12 cellular contexts compared by ENCODE assay signal in the genomic region with DNA sequence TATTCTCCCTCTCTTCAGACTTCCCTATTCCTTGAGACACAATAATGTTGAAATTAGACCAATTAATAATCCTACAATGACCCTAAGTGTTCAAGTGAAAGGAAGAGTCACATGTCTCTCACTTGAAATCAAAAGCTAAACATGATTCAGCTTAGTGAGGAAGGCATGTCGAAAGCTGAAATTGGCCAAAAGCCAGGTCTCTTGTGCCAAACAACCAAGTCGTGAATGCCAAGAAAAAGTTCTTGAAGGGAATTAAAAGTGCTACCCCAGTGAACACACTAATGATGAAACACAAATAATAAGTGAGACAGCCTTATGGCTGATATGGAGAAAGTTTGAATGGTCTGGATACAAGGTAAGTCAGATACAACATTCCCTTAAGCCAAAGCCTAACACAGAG.
DNase-seq lines count a peak whose midpoint lies in the region; ATAC-seq, FAIRE-seq and TF ChIP-seq lines count a peak whose summit lies in the region.
"Had no signal": no experiment of that assay in that cellular context is flagged by ENCODE, and none has a peak within 500 bp of the region (broad histone marks: within the 10 kb centered on the region; RNA-seq: fewer than 3 reads in every experiment).

No MANE protein-coding gene starts in this region.

- CTCF ChIA-PET in SK-N-SH (lab: Yijun Ruan, JAX) (interaction anchor here (0.8 to 1.3 kb wide), 3 partner anchors 14 to 42 kb away, joined by 3 to 4 read pairs (median 3); no protein-coding TSS in a partner anchor), endothelial cell of umbilical vein (lab: Charles Lee) (interaction anchor here (1.0 to 1.9 kb wide), 5 partner anchors 23 to 122 kb away, joined by 3 to 10 read pairs (median 6); no protein-coding TSS in a partner anchor), Caco-2 (lab: Charles Lee) (no interaction called here)

- dilution Hi-C loops in endothelial cell of umbilical vein (cut with MboI; ENCODE audit: extremely low pct_ligation_motif_present, low sequenced_read_pairs) = no loop called here

- no peak for TF ChIP-seq EP300 in SK-N-SH (IDR thresholded peaks at IDR 0.05; ENCODE audit: borderline replicate concordance in 1 of 2, low read depth in 1 of 2, low read length in 1 of 2)

- no peak for TF ChIP-seq RAD21 in SK-N-SH (IDR thresholded peaks at IDR 0.05; ENCODE audit: low read length)

- 39% methylated on average over 2 of the region's 2 CpGs for WGBS in SK-N-SH (ENCODE audit: low lambda C conversion rate)
- WGBS in lower leg skin, 2 donors = 2 to 3% methylated on average over 2 of the region's 2 CpGs

- H2AFZ ChIP-seq in SK-N-SH (ENCODE audit: low read depth) (no peak overlapping the region), endothelial cell of umbilical vein (ENCODE audit: low read depth, low read length) (no peak overlapping the region)

- H3K27ac ChIP-seq in SK-N-SH (ENCODE audit: low read depth in 2 of 2, low read length in 1 of 2) (no peak overlapping the region), endothelial cell of umbilical vein (ENCODE audit: insufficient read depth, low read depth, low read length) (no peak overlapping the region), vagina (peak overlapping the region; percentile 5)
- H3K27ac ChIP-seq: A549 had no signal

- peaks cover 7% of the 10 kb centered on the region for H3K36me3 Mint-ChIP-seq in Caco-2 (ENCODE audit: insufficient read depth, unreplicated experiment)
- H3K36me3 Mint-ChIP-seq: natural killer cell treated with Interleukin-12 subunit alpha and Interleukin-12 subunit beta and Interleukin-15 and Interleukin-18, amount 100 ng/mL, for 72 hours had no signal

- FAIRE-seq in endothelial cell of umbilical vein (lab: Jason Lieb, UNC) = peak; percentile 69
- FAIRE-seq: A549, H54, TTC549 had no signal

- peaks cover 32% of the 10 kb centered on the region for H3K4me1 Mint-ChIP-seq in Caco-2 (ENCODE audit: low read depth, unreplicated experiment)

- TF ChIP-seq CTCF in SK-N-SH (IDR thresholded peaks at IDR 0.05) = no peak
- no peak for TF ChIP-seq CTCF in endothelial cell of umbilical vein (IDR thresholded peaks at IDR 0.05; ENCODE audit: extremely low read depth in 1 of 2, insufficient read depth in 1 of 2, low read depth in 1 of 2, low read length in 2 of 2)
- TF ChIP-seq CTCF in lower leg skin (IDR thresholded peaks at IDR 0.05) = no peak
- TF ChIP-seq CTCF in vagina (IDR thresholded peaks at IDR 0.05) = no peak
- TF ChIP-seq CTCF in Caco-2 (IDR thresholded peaks at IDR 0.05; ENCODE audit: insufficient read depth in 1 of 2, low read depth in 1 of 2, low read length in 1 of 2, severe bottlenecking in 1 of 2, unreplicated experiment in 1 of 2) = no peak

- BruUV-seq in endothelial cell of umbilical vein (replicated peaks; lab: Mats Ljungman, UMichigan) (no TSS peak), Caco-2 (replicated peaks; lab: Mats Ljungman, UMichigan) (no TSS peak)

- no peaks in the 10 kb centered on the region for H3K27me3 Mint-ChIP-seq in Caco-2 (ENCODE audit: insufficient read depth, unreplicated experiment)

- H3K27ac Mint-ChIP-seq in Caco-2 (ENCODE audit: unreplicated experiment) = no peak overlapping the region
- H3K27ac Mint-ChIP-seq: natural killer cell treated with Interleukin-12 subunit alpha and Interleukin-12 subunit beta and Interleukin-15 and Interleukin-18, amount 100 ng/mL, for 72 hours had no signal

- H3K36me3 ChIP-seq in SK-N-SH (replicated peaks in 1 of 2; ENCODE audit: control insufficient read depth in 1 of 2, insufficient read depth in 2 of 2, low read length in 1 of 2) = peaks cover 40 to 41% of the 10 kb centered on the region in 2 experiments
- H3K36me3 ChIP-seq in endothelial cell of umbilical vein (ENCODE audit: control insufficient read depth in 2 of 2, extremely low read depth in 1 of 2, insufficient read depth in 2 of 2, low read length in 2 of 2) = peaks cover 4 to 7% of the 10 kb centered on the region in 2 experiments
- peaks cover 0 to 11% of the 10 kb centered on the region in 2 donors for H3K36me3 ChIP-seq in vagina
- no peaks in the 10 kb centered on the region for H3K36me3 ChIP-seq in Caco-2 (ENCODE audit: control insufficient read depth, insufficient read depth, low read length)

- H3K9me1 ChIP-seq in endothelial cell of umbilical vein (replicated peaks; ENCODE audit: control insufficient read depth, extremely low read depth, insufficient read depth, low read length) = no peaks in the 10 kb centered on the region

- H3K79me2 ChIP-seq in SK-N-SH (ENCODE audit: insufficient read depth) = no peaks in the 10 kb centered on the region
- no peaks in the 10 kb centered on the region for H3K79me2 ChIP-seq in endothelial cell of umbilical vein (ENCODE audit: control insufficient read depth, insufficient read depth, low read length)

- H3K9me3 ChIP-seq in SK-N-SH (no peaks in the 10 kb centered on the region), endothelial cell of umbilical vein (replicated peaks; ENCODE audit: control insufficient read depth, insufficient read depth, low read length) (no peaks in the 10 kb centered on the region), vagina (no peaks in the 10 kb centered on the region), Caco-2 (no peaks in the 10 kb centered on the region)

- H3K4me2 ChIP-seq in SK-N-SH (no peak overlapping the region), endothelial cell of umbilical vein (ENCODE audit: insufficient read depth, low read length) (no peak overlapping the region)
- H3K4me2 ChIP-seq: A549 had no signal

- no peak overlapping the region for H3K4me3 ChIP-seq in SK-N-SH (ENCODE audit: low read depth in 2 of 2, low read length in 1 of 2)
- no peak overlapping the region for H3K4me3 ChIP-seq in endothelial cell of umbilical vein (replicated peaks in 1 of 3; ENCODE audit: insufficient read depth in 1 of 3, low read depth in 1 of 3, low read length in 3 of 3)
- no peak overlapping the region for H3K4me3 ChIP-seq in lower leg skin (ENCODE audit: low read depth, poor library complexity, severe bottlenecking)
- no peak overlapping the region for H3K4me3 ChIP-seq in vagina
- H3K4me3 ChIP-seq in Caco-2 (ENCODE audit: low read depth, low read length) = no peak overlapping the region
- H3K4me3 ChIP-seq: A549 had no signal

- intact Hi-C loops in endothelial cell of umbilical vein (cut with micrococcal nuclease) = loop anchor here (5.0 kb wide), 1 partner anchor 1367 kb away; a partner anchor contains a TSS
- intact Hi-C loops in lower leg skin (cut with DNase I; ENCODE audit: low total_unique reads) = no loop called here
- intact Hi-C loops in vagina (cut with DNase I) = no loop called here
- intact Hi-C loops in Caco-2 (cut with micrococcal nuclease; ENCODE audit: unreplicated experiment) = no loop called here

- no peaks in the 10 kb centered on the region for H4K20me1 ChIP-seq in SK-N-SH (ENCODE audit: insufficient read depth)
- no peaks in the 10 kb centered on the region for H4K20me1 ChIP-seq in endothelial cell of umbilical vein (replicated peaks; ENCODE audit: control insufficient read depth, extremely low read depth, insufficient read depth, low read length)

- H3K9ac ChIP-seq in SK-N-SH (no peak overlapping the region), endothelial cell of umbilical vein (replicated peaks; ENCODE audit: extremely low read depth, insufficient read depth, low read length) (no peak overlapping the region)

- POLR2A ChIA-PET in SK-N-SH (lab: Yijun Ruan, JAX) (interaction anchor here (1.3 kb wide), 1 partner anchor 36 kb away, joined by 3 read pairs; no protein-coding TSS in a partner anchor), endothelial cell of umbilical vein (lab: Charles Lee) (no interaction called here), Caco-2 (lab: Charles Lee) (no interaction called here)

- peaks cover 7 to 18% of the 10 kb centered on the region in 2 experiments; a peak in 2 of 4 replicates for H3K4me1 ChIP-seq in SK-N-SH (ENCODE audit: control insufficient read depth in 1 of 2, insufficient read depth in 2 of 2, low read depth in 1 of 2, low read length in 1 of 2)
- peaks cover 23% of the 10 kb centered on the region for H3K4me1 ChIP-seq in endothelial cell of umbilical vein (ENCODE audit: control insufficient read depth, extremely low read depth, insufficient read depth, low read length)
- H3K4me1 ChIP-seq in vagina = peaks cover 27% of the 10 kb centered on the region
- H3K4me1 ChIP-seq in Caco-2 = peaks cover 47% of the 10 kb centered on the region

- TF ChIP-seq POLR2A in endothelial cell of umbilical vein (IDR thresholded peaks at IDR 0.05; ENCODE audit: low read depth, low read length) (no peak), lower leg skin (IDR thresholded peaks at IDR 0.05) (no peak), vagina (IDR thresholded peaks at IDR 0.05) (no peak)

- peaks cover 6% of the 10 kb centered on the region for H3F3A ChIP-seq in SK-N-SH (replicated peaks; ENCODE audit: insufficient read depth)

- H3K27me3 ChIP-seq in SK-N-SH (ENCODE audit: insufficient read depth) = no peaks in the 10 kb centered on the region
- H3K27me3 ChIP-seq in endothelial cell of umbilical vein (ENCODE audit: control insufficient read depth in 2 of 2, insufficient read depth in 2 of 2, low read length in 2 of 2) = no peaks in the 10 kb centered on the region
- H3K27me3 ChIP-seq in vagina = no peaks in the 10 kb centered on the region
- H3K27me3 ChIP-seq in Caco-2 (replicated peaks; ENCODE audit: control insufficient read depth, insufficient read depth, low read length) = no peaks in the 10 kb centered on the region

- DNase-seq in SK-N-SH (no peak), endothelial cell of umbilical vein (ENCODE audit: low read depth, low spot score) (peak; percentile 78), lower leg skin (ENCODE audit: low spot score in 2 of 2) (peak; percentile 82 to 92), vagina (ENCODE audit: extremely low spot score in 2 of 2) (no peak), NAMALWA (ENCODE audit: low spot score) (no peak), HK-2 (ENCODE audit: unreplicated experiment) (no peak), Caco-2 (no peak)

- no peaks in the 10 kb centered on the region for H3K9me3 Mint-ChIP-seq in Caco-2 (ENCODE audit: unreplicated experiment)
- H3K9me3 Mint-ChIP-seq: natural killer cell treated with Interleukin-12 subunit alpha and Interleukin-12 subunit beta and Interleukin-15 and Interleukin-18, amount 100 ng/mL, for 72 hours had no signal

- H3K4me3 Mint-ChIP-seq in Caco-2 (ENCODE audit: unreplicated experiment) = no peak overlapping the region
- H3K4me3 Mint-ChIP-seq: natural killer cell treated with Interleukin-12 subunit alpha and Interleukin-12 subunit beta and Interleukin-15 and Interleukin-18, amount 100 ng/mL, for 72 hours had no signal

- ATAC-seq in SK-N-SH treated with all-trans-retinoic acid at 6 μM for 48 hours = no peak
- ATAC-seq: A549; natural killer cell treated with Interleukin-12 subunit alpha and Interleukin-12 subunit beta and Interleukin-15 and Interleukin-18, amount 100 ng/mL, for 72 hours had no signal

- H3K9me2 ChIP-seq in SK-N-SH = no peaks in the 10 kb centered on the region

TF ChIP-seq in SK-N-SH, 30 proteins besides CTCF, POLR2A, EP300 and RAD21 (continues in another document):
- no peak for TF ChIP-seq POLR2AphosphoS5 (IDR thresholded peaks at IDR 0.05; ENCODE audit: low read depth, low read length)

TF ChIP-seq in endothelial cell of umbilical vein, 7 proteins besides CTCF, POLR2A, EP300 and RAD21 (continues in another document):
- TF ChIP-seq, protein P1, sequence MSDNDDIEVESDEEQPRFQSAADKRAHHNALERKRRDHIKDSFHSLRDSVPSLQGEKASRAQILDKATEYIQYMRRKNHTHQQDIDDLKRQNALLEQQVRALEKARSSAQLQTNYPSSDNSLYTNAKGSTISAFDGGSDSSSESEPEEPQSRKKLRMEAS (IDR thresholded peaks at IDR 0.05; ENCODE audit: insufficient read depth, insufficient read length) = no peak

Comparison
In these comparisons a context has a peak if more than half of its experiments do, and no peak if none do; other contexts are left out.
1. DNase-seq: peak in endothelial cell of umbilical vein (single experiment) and lower leg skin (2 of 2); none in SK-N-SH (single experiment), vagina (0 of 2), NAMALWA (single experiment), HK-2 (single experiment) and Caco-2 (0 of 2).